ENCODE assay signal across 1 cellular context in the genomic region with DNA sequence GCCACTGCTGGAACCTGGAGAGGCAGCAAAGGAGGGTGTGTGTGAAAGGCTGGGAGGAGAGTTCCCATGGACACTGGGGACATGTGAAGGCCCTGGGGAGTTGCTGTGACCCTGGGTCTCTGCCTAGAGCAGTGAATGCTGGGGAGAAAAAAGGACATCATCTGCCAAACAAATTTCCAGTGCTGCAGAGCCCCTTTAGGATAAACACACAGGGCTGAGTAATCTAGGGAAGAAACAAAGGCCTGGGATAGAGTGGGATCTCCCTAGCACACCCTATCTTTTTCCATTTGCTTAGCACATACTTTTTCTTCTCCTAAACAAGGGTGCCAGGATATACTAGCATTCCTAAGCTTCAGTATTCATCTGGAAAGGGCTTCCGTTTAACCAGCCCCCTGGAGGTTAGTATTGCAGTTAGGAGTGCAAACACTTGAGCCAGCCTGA.
TF ChIP-seq lines count a peak whose summit lies in the region.

No MANE protein-coding gene starts in this region.

TF ChIP-seq in GM23338, 12 proteins besides CTCF, POLR2A, EP300 and RAD21 (continued from another document):
- TF ChIP-seq, protein P1, sequence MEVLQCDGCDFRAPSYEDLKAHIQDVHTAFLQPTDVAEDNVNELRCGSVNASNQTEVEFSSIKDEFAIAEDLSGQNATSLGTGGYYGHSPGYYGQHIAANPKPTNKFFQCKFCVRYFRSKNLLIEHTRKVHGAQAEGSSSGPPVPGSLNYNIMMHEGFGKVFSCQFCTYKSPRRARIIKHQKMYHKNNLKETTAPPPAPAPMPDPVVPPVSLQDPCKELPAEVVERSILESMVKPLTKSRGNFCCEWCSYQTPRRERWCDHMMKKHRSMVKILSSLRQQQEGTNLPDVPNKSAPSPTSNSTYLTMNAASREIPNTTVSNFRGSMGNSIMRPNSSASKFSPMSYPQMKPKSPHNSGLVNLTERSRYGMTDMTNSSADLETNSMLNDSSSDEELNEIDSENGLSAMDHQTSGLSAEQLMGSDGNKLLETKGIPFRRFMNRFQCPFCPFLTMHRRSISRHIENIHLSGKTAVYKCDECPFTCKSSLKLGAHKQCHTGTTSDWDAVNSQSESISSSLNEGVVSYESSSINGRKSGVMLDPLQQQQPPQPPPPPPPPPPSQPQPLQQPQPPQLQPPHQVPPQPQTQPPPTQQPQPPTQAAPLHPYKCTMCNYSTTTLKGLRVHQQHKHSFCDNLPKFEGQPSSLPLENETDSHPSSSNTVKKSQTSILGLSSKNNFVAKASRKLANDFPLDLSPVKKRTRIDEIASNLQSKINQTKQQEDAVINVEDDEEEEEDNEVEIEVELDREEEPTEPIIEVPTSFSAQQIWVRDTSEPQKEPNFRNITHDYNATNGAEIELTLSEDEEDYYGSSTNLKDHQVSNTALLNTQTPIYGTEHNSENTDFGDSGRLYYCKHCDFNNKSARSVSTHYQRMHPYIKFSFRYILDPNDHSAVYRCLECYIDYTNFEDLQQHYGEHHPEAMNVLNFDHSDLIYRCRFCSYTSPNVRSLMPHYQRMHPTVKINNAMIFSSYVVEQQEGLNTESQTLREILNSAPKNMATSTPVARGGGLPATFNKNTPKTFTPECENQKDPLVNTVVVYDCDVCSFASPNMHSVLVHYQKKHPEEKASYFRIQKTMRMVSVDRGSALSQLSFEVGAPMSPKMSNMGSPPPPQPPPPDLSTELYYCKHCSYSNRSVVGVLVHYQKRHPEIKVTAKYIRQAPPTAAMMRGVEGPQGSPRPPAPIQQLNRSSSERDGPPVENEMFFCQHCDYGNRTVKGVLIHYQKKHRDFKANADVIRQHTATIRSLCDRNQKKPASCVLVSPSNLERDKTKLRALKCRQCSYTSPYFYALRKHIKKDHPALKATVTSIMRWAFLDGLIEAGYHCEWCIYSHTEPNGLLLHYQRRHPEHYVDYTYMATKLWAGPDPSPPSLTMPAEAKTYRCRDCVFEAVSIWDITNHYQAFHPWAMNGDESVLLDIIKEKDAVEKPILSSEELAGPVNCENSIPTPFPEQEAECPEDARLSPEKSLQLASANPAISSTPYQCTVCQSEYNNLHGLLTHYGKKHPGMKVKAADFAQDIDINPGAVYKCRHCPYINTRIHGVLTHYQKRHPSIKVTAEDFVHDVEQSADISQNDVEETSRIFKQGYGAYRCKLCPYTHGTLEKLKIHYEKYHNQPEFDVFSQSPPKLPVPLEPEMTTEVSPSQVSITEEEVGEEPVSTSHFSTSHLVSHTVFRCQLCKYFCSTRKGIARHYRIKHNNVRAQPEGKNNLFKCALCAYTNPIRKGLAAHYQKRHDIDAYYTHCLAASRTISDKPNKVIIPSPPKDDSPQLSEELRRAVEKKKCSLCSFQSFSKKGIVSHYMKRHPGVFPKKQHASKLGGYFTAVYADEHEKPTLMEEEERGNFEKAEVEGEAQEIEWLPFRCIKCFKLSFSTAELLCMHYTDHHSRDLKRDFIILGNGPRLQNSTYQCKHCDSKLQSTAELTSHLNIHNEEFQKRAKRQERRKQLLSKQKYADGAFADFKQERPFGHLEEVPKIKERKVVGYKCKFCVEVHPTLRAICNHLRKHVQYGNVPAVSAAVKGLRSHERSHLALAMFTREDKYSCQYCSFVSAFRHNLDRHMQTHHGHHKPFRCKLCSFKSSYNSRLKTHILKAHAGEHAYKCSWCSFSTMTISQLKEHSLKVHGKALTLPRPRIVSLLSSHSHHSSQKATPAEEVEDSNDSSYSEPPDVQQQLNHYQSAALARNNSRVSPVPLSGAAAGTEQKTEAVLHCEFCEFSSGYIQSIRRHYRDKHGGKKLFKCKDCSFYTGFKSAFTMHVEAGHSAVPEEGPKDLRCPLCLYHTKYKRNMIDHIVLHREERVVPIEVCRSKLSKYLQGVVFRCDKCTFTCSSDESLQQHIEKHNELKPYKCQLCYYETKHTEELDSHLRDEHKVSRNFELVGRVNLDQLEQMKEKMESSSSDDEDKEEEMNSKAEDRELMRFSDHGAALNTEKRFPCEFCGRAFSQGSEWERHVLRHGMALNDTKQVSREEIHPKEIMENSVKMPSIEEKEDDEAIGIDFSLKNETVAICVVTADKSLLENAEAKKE (CRISPR knock-in tag; IDR thresholded peaks at IDR 0.05): no peak
- TF ChIP-seq EZH2phosphoT487 (IDR thresholded peaks at IDR 0.05; ENCODE audit: unreplicated experiment) (no peak), JUNB (IDR thresholded peaks at IDR 0.05; ENCODE audit: unreplicated experiment) (no peak), ZNF114 (CRISPR knock-in tag; IDR thresholded peaks at IDR 0.05) (no peak)
- TF ChIP-seq, protein P2, sequence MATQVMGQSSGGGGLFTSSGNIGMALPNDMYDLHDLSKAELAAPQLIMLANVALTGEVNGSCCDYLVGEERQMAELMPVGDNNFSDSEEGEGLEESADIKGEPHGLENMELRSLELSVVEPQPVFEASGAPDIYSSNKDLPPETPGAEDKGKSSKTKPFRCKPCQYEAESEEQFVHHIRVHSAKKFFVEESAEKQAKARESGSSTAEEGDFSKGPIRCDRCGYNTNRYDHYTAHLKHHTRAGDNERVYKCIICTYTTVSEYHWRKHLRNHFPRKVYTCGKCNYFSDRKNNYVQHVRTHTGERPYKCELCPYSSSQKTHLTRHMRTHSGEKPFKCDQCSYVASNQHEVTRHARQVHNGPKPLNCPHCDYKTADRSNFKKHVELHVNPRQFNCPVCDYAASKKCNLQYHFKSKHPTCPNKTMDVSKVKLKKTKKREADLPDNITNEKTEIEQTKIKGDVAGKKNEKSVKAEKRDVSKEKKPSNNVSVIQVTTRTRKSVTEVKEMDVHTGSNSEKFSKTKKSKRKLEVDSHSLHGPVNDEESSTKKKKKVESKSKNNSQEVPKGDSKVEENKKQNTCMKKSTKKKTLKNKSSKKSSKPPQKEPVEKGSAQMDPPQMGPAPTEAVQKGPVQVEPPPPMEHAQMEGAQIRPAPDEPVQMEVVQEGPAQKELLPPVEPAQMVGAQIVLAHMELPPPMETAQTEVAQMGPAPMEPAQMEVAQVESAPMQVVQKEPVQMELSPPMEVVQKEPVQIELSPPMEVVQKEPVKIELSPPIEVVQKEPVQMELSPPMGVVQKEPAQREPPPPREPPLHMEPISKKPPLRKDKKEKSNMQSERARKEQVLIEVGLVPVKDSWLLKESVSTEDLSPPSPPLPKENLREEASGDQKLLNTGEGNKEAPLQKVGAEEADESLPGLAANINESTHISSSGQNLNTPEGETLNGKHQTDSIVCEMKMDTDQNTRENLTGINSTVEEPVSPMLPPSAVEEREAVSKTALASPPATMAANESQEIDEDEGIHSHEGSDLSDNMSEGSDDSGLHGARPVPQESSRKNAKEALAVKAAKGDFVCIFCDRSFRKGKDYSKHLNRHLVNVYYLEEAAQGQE (IDR thresholded peaks at IDR 0.05; ENCODE audit: unreplicated experiment): no peak
